8 cellular contexts compared by ENCODE assay signal in the genomic region with DNA sequence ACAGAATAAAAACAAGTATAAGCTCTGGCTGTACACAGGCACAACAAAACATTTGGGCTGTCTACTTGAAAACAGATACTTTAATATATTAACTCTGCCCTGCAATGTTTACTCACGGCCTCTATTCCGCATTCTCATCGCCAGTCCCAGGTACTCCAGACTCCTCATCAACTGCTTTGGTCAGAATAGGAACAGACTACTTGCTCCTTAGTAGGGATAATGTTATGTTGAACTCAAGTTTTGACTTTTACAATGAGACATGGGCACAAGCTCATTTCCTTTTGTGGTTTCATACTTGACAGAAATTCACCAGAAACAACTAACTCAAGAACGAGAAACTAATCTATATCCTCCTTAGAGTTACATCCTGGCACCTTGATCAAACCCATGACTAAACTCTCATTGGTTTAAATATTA.
DNase-seq lines count a peak whose midpoint lies in the region; ATAC-seq and TF ChIP-seq lines count a peak whose summit lies in the region.

No MANE protein-coding gene starts in this region.

- H3K4me3 Mint-ChIP-seq in activated T-cell treated with anti-CD3 and anti-CD28 coated beads, Interleukin-2, amount 50 U/mL, for 24 hours: peak overlapping the region; percentile 78
- H3K4me3 Mint-ChIP-seq in stimulated activated naive CD8-positive, alpha-beta T cell treated with anti-CD3 and anti-CD28 coated beads, Interleukin-15, Interleukin-2, amounts not matched to agents 100 ng/mL and 50 ng/mL, for 24 hours: peak overlapping the region; percentile 82

- no peak overlapping the region for H2BK5ac ChIP-seq in mesenchymal stem cell (ENCODE audit: low read depth, low read length, poor library complexity, severe bottlenecking)

- H3K79me1 ChIP-seq in mesenchymal stem cell (replicated peaks; ENCODE audit: low read length, poor library complexity, severe bottlenecking): peaks cover 1% of the 10 kb centered on the region

- H4K8ac ChIP-seq in mesenchymal stem cell (ENCODE audit: low read length): no peak overlapping the region

- peak overlapping the region in 2 of 4 donors; percentile 1 to 10 for H3K4me3 ChIP-seq in Peyer's patch
- H3K4me3 ChIP-seq in mesenchymal stem cell (ENCODE audit: insufficient read depth in 1 of 2, low read depth in 1 of 2, low read length in 2 of 2): no peak overlapping the region

- WGBS in mesenchymal stem cell: 97% methylated on average over 3 of the region's 4 CpGs

- H3K4me1 Mint-ChIP-seq in activated T-cell treated with anti-CD3 and anti-CD28 coated beads, Interleukin-2, amount 50 U/mL, for 24 hours (ENCODE audit: low read depth): peaks cover 88% of the 10 kb centered on the region
- H3K4me1 Mint-ChIP-seq in stimulated activated naive CD8-positive, alpha-beta T cell treated with anti-CD3 and anti-CD28 coated beads, Interleukin-15, Interleukin-2, amounts not matched to agents 100 ng/mL and 50 ng/mL, for 24 hours (ENCODE audit: low read depth): peaks cover 87% of the 10 kb centered on the region

- peaks cover 24% of the 10 kb centered on the region for H3K36me3 Mint-ChIP-seq in activated T-cell treated with anti-CD3 and anti-CD28 coated beads, Interleukin-2, amount 50 U/mL, for 24 hours (ENCODE audit: low read depth)
- peaks cover 25% of the 10 kb centered on the region for H3K36me3 Mint-ChIP-seq in stimulated activated naive CD8-positive, alpha-beta T cell treated with anti-CD3 and anti-CD28 coated beads, Interleukin-15, Interleukin-2, amounts not matched to agents 100 ng/mL and 50 ng/mL, for 24 hours (ENCODE audit: low read depth)

- no peak for DNase-seq in activated T-cell treated with anti-CD3 and anti-CD28 coated beads, Interleukin-2, amount 50 U/mL, for 24 hours
- DNase-seq in activated T-cell treated with anti-CD3 and anti-CD28 coated beads for 4 hours (no peak), Peyer's patch (no peak), GOT3 (lab: John Stamatoyannopoulos, UW) (no peak), mesenchymal stem cell (no peak), NCI-H1436 treated with DMSO at 0.1 percent for 48 hours (lab: John Stamatoyannopoulos, UW) (no peak)

- peak; percentile 78 for ATAC-seq in HG02885 (IDR thresholded peaks at IDR 0.05; ENCODE audit: poor library complexity, unreplicated experiment)

- no peak overlapping the region for H3K23ac ChIP-seq in mesenchymal stem cell (ENCODE audit: low read length in 2 of 2)

- H3K27me3 ChIP-seq in Peyer's patch (no peaks in the 10 kb centered on the region), mesenchymal stem cell (ENCODE audit: control insufficient read depth in 1 of 2, insufficient read depth in 1 of 2, low read length in 2 of 2) (no peaks in the 10 kb centered on the region)

- no peaks in the 10 kb centered on the region for H3K9me3 Mint-ChIP-seq in activated T-cell treated with anti-CD3 and anti-CD28 coated beads, Interleukin-2, amount 50 U/mL, for 24 hours
- no peaks in the 10 kb centered on the region for H3K9me3 Mint-ChIP-seq in stimulated activated naive CD8-positive, alpha-beta T cell treated with anti-CD3 and anti-CD28 coated beads, Interleukin-15, Interleukin-2, amounts not matched to agents 100 ng/mL and 50 ng/mL, for 24 hours

- H3K36me3 ChIP-seq in Peyer's patch: no peaks in the 10 kb centered on the region
- peaks cover 0 to 40% of the 10 kb centered on the region in 2 experiments for H3K36me3 ChIP-seq in mesenchymal stem cell (ENCODE audit: control insufficient read depth in 1 of 2, insufficient read depth in 2 of 2, low read depth in 1 of 2, low read length in 2 of 2)

- no peak overlapping the region for H3K18ac ChIP-seq in mesenchymal stem cell (ENCODE audit: low read depth in 1 of 2, low read length in 2 of 2)

- H2AFZ ChIP-seq in mesenchymal stem cell (ENCODE audit: low read depth, low read length): no peak overlapping the region

- H3K4me1 ChIP-seq in Peyer's patch (no peaks in the 10 kb centered on the region), mesenchymal stem cell (ENCODE audit: control insufficient read depth, insufficient read depth, low read depth, low read length) (peaks cover 3% of the 10 kb centered on the region)

- H3K27ac Mint-ChIP-seq in activated T-cell treated with anti-CD3 and anti-CD28 coated beads, Interleukin-2, amount 50 U/mL, for 24 hours: peak overlapping the region; percentile 95
- peak overlapping the region; percentile 87 for H3K27ac Mint-ChIP-seq in stimulated activated naive CD8-positive, alpha-beta T cell treated with anti-CD3 and anti-CD28 coated beads, Interleukin-15, Interleukin-2, amounts not matched to agents 100 ng/mL and 50 ng/mL, for 24 hours

- no peak overlapping the region for H2BK12ac ChIP-seq in mesenchymal stem cell (ENCODE audit: low read length in 2 of 2)

- no peak overlapping the region for H2BK120ac ChIP-seq in mesenchymal stem cell (ENCODE audit: low read depth, low read length)

- H3K4ac ChIP-seq in mesenchymal stem cell (ENCODE audit: low read depth in 1 of 2, low read length in 2 of 2): no peak overlapping the region

- H4K91ac ChIP-seq in mesenchymal stem cell (ENCODE audit: low read length): no peak overlapping the region

- no peaks in the 10 kb centered on the region for H3K27me3 Mint-ChIP-seq in activated T-cell treated with anti-CD3 and anti-CD28 coated beads, Interleukin-2, amount 50 U/mL, for 24 hours
- no peaks in the 10 kb centered on the region for H3K27me3 Mint-ChIP-seq in stimulated activated naive CD8-positive, alpha-beta T cell treated with anti-CD3 and anti-CD28 coated beads, Interleukin-15, Interleukin-2, amounts not matched to agents 100 ng/mL and 50 ng/mL, for 24 hours

- no peak overlapping the region for H2AK5ac ChIP-seq in mesenchymal stem cell (ENCODE audit: low read length, severe bottlenecking)

- TF ChIP-seq CTCF in Peyer's patch (IDR thresholded peaks at IDR 0.05): no peak

- peak overlapping the region; percentile 54 to 73 (median 68) for H3K27ac ChIP-seq in Peyer's patch
- H3K27ac ChIP-seq in mesenchymal stem cell (ENCODE audit: low read length, poor library complexity, severe bottlenecking): no peak overlapping the region

- no peak overlapping the region for H3K4me2 ChIP-seq in mesenchymal stem cell (ENCODE audit: low read length, poor library complexity, severe bottlenecking)

- H3K14ac ChIP-seq in mesenchymal stem cell (ENCODE audit: low read length in 2 of 2): no peak overlapping the region

- H3K9me3 ChIP-seq in Peyer's patch (no peaks in the 10 kb centered on the region), mesenchymal stem cell (ENCODE audit: control insufficient read depth, low read length) (no peaks in the 10 kb centered on the region)

- no peak for TF ChIP-seq POLR2A in Peyer's patch (IDR thresholded peaks at IDR 0.05)

- H2BK15ac ChIP-seq in mesenchymal stem cell (ENCODE audit: low read depth, poor library complexity, severe bottlenecking): no peak overlapping the region

- no peak overlapping the region for H3K9ac ChIP-seq in mesenchymal stem cell (ENCODE audit: low read length)
